Comparison of ENCODE assay signal across 2 cellular contexts in the genomic region with DNA sequence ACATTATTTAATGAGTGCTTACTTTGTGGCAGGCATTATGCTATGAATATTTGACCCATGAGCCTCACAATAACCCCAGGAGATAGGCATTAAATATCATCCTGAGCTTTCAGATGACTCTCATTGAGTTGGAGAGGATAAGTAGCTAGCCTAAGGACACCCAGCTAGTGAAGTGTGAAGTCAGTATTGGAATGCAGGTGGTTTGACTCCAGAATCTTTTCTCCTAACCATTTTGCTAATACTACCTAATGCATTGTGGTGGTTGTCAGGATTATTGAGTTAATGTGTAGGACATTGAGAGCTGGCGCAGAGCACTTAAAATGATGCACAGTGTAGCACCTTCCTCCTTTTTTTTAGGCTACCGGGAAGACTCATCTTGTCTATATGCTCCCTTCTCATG.
TF ChIP-seq lines count a peak whose summit lies in the region.

No MANE protein-coding gene starts in this region.

TF ChIP-seq in IMR-90, 13 proteins besides CTCF, POLR2A, EP300 and RAD21 (continued from another document):
- no peak for TF ChIP-seq ELK1 (IDR thresholded peaks at IDR 0.05; ENCODE audit: borderline replicate concordance, low read depth, low read length)
- no peak for TF ChIP-seq MAZ (IDR thresholded peaks at IDR 0.05; ENCODE audit: borderline replicate concordance, low read depth, low read length)
- no peak for TF ChIP-seq RFX5 (IDR thresholded peaks at IDR 0.05; ENCODE audit: low read depth, low read length)
- TF ChIP-seq MXI1 (IDR thresholded peaks at IDR 0.05; ENCODE audit: borderline replicate concordance, low read depth, low read length), result no peak
- TF ChIP-seq CHD1 (IDR thresholded peaks at IDR 0.05; ENCODE audit: low read depth, low read length), result no peak
- no peak for TF ChIP-seq FOS (IDR thresholded peaks at IDR 0.05; ENCODE audit: low read depth, low read length)
- no peak for TF ChIP-seq CEBPB (IDR thresholded peaks at IDR 0.05; ENCODE audit: low read depth, low read length)
- TF ChIP-seq, protein P1, sequence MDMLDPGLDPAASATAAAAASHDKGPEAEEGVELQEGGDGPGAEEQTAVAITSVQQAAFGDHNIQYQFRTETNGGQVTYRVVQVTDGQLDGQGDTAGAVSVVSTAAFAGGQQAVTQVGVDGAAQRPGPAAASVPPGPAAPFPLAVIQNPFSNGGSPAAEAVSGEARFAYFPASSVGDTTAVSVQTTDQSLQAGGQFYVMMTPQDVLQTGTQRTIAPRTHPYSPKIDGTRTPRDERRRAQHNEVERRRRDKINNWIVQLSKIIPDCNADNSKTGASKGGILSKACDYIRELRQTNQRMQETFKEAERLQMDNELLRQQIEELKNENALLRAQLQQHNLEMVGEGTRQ (IDR thresholded peaks at IDR 0.05; ENCODE audit: low read depth, low read length), result no peak

TF ChIP-seq in WTC11, 78 proteins besides CTCF, POLR2A, EP300 and RAD21 (continued from another document):
- TF ChIP-seq ARID4B (CRISPR knock-in tag; IDR thresholded peaks at IDR 0.05; ENCODE audit: borderline replicate concordance) (no peak), TEAD4 (CRISPR knock-in tag; IDR thresholded peaks at IDR 0.05) (no peak), MXD4 (CRISPR knock-in tag; IDR thresholded peaks at IDR 0.05; ENCODE audit: borderline replicate concordance) (no peak), ZNF219 (CRISPR knock-in tag; IDR thresholded peaks at IDR 0.05; ENCODE audit: borderline replicate concordance) (no peak), NR1H2 (CRISPR knock-in tag; IDR thresholded peaks at IDR 0.05) (no peak), OVOL2 (CRISPR knock-in tag; IDR thresholded peaks at IDR 0.05; ENCODE audit: borderline replicate concordance) (no peak), ESRRA (CRISPR knock-in tag; IDR thresholded peaks at IDR 0.05; ENCODE audit: borderline replicate concordance) (no peak), TP53 (CRISPR knock-in tag; IDR thresholded peaks at IDR 0.05) (no peak)
- TF ChIP-seq, protein P2, sequence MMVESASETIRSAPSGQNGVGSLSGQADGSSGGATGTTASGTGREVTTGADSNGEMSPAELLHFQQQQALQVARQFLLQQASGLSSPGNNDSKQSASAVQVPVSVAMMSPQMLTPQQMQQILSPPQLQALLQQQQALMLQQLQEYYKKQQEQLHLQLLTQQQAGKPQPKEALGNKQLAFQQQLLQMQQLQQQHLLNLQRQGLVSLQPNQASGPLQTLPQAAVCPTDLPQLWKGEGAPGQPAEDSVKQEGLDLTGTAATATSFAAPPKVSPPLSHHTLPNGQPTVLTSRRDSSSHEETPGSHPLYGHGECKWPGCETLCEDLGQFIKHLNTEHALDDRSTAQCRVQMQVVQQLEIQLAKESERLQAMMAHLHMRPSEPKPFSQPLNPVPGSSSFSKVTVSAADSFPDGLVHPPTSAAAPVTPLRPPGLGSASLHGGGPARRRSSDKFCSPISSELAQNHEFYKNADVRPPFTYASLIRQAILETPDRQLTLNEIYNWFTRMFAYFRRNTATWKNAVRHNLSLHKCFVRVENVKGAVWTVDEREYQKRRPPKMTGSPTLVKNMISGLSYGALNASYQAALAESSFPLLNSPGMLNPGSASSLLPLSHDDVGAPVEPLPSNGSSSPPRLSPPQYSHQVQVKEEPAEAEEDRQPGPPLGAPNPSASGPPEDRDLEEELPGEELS (CRISPR knock-in tag; IDR thresholded peaks at IDR 0.05), result no peak
- TF ChIP-seq, protein P3, sequence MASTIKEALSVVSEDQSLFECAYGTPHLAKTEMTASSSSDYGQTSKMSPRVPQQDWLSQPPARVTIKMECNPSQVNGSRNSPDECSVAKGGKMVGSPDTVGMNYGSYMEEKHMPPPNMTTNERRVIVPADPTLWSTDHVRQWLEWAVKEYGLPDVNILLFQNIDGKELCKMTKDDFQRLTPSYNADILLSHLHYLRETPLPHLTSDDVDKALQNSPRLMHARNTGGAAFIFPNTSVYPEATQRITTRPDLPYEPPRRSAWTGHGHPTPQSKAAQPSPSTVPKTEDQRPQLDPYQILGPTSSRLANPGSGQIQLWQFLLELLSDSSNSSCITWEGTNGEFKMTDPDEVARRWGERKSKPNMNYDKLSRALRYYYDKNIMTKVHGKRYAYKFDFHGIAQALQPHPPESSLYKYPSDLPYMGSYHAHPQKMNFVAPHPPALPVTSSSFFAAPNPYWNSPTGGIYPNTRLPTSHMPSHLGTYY (CRISPR knock-in tag; IDR thresholded peaks at IDR 0.05), result no peak
